18 cellular contexts compared by ENCODE assay signal in the genomic region with DNA sequence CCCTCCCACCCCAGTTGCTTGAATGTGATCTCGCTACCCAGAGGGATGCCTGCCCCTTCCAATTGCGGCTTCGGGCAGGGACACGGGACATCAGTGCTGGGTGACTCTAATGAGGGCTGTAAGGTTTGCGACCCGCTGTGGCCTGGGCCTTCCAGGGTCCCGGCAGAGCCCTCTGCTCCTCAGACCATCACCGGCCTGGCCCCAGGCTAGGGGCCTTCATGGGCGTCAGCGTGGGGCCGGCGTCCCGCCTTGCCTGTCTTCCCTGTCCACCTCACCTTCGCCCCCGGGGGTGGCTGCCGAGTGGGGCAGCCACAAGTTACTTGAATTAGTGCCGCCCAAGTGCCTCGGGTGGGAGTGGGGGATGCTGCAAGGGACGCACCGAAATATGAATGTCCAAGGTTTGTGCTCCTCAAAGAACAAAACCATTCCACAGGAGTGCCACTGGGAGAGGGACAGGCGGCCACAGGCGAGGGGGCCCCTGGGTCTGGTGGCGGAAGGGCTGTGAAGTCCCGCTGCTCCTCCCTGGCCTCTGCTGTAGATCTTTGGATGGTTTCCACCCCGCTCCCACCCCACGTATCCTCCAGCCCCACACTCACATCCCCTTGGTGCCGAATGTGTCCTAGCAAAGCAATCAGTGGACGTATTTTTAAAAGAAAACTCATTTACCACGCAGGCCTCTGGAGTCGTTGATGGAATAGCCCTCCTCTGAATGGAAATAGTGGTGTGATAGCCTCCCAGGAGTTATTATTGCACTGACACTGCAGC.
DNase-seq lines count a peak whose midpoint lies in the region; TF ChIP-seq lines count a peak whose summit lies in the region.
"Had no signal": no experiment of that assay in that cellular context is flagged by ENCODE, and none has a peak within 500 bp of the region (broad histone marks: within the 10 kb centered on the region; RNA-seq: fewer than 3 reads in every experiment).

No MANE protein-coding gene starts in this region.

- peaks cover 4% of the 10 kb centered on the region for H3K4me1 ChIP-seq in adipocyte (ENCODE audit: control insufficient read depth, insufficient read depth, low read length)
- H3K4me1 ChIP-seq in smooth muscle cell (ENCODE audit: low read depth), result no peaks in the 10 kb centered on the region
- H3K4me1 ChIP-seq: Caco-2, gastrocnemius medialis, SJSA1 had no signal

- H3K4me3 ChIP-seq in H7 (ENCODE audit: insufficient read depth, low read depth, low read length) (no peak overlapping the region), adipocyte (ENCODE audit: low read length) (peak overlapping the region; percentile 74), smooth muscle cell (no peak overlapping the region)
- H3K4me3 ChIP-seq: SJSA1 had no signal

- no peaks in the 10 kb centered on the region for H3K9me3 ChIP-seq in adipocyte (ENCODE audit: control insufficient read depth, low read length)
- no peaks in the 10 kb centered on the region for H3K9me3 ChIP-seq in smooth muscle cell (replicated peaks; ENCODE audit: low read depth)
- H3K9me3 ChIP-seq: Caco-2, esophagus squamous epithelium, gastrocnemius medialis, right atrium auricular region, SJSA1 had no signal

- DNase-seq in H7 (peak; percentile 72), adipocyte (ENCODE audit: low read depth) (no peak), islet precursor cell (peak; percentile 48), smooth muscle cell (lab: John Stamatoyannopoulos, UW; ENCODE audit: unreplicated experiment) (no peak), HCEC 1CT (no peak), kidney tubule cell (ENCODE audit: low spot score) (no peak), inferior parietal cortex (ENCODE audit: extremely low spot score) (no peak)
- DNase-seq: activated B cell treated with CpG ODN at 0.5 μM for 24 hours; central memory CD4-positive, alpha-beta T cell; DMS79; esophagus squamous epithelium; gastrocnemius medialis; NCI-H1694; NCI-H446 treated with DMSO at 0.1 percent for 48 hours; T-cell had no signal

- H3K36me3 ChIP-seq in H7 (replicated peaks; ENCODE audit: control insufficient read depth, insufficient read depth, low read length) (no peaks in the 10 kb centered on the region), adipocyte (ENCODE audit: control insufficient read depth, insufficient read depth, low read length, severe bottlenecking) (no peaks in the 10 kb centered on the region), smooth muscle cell (ENCODE audit: low read depth) (no peaks in the 10 kb centered on the region)
- H3K36me3 ChIP-seq: esophagus squamous epithelium, gastrocnemius medialis, right atrium auricular region, SJSA1 had no signal

- no peaks in the 10 kb centered on the region for H3K79me2 ChIP-seq in smooth muscle cell (ENCODE audit: low read depth)

- H3K4me2 ChIP-seq in smooth muscle cell, result peak overlapping the region; percentile 81

- H3K9ac ChIP-seq in adipocyte (ENCODE audit: low read length), result peak overlapping the region; percentile 47
- no peak overlapping the region for H3K9ac ChIP-seq in smooth muscle cell (ENCODE audit: low read depth)

- H3K27ac ChIP-seq in smooth muscle cell (ENCODE audit: low read depth), result no peak overlapping the region
- H3K27ac ChIP-seq: esophagus squamous epithelium, gastrocnemius medialis, right atrium auricular region, SJSA1 had no signal

- H2AFZ ChIP-seq in smooth muscle cell (ENCODE audit: low read depth), result no peak overlapping the region

- H4K20me1 ChIP-seq in smooth muscle cell (ENCODE audit: low read depth), result no peaks in the 10 kb centered on the region

- TF ChIP-seq CTCF in smooth muscle cell (IDR thresholded peaks at IDR 0.05; ENCODE audit: borderline replicate concordance, insufficient read depth, poor library complexity, severe bottlenecking), result no peak

- H3K27me3 ChIP-seq in H7 (ENCODE audit: control insufficient read depth, insufficient read depth, low read length), result peaks cover 11% of the 10 kb centered on the region
- peaks cover 47% of the 10 kb centered on the region for H3K27me3 ChIP-seq in adipocyte (replicated peaks; ENCODE audit: control insufficient read depth, insufficient read depth, low read length)
- peaks cover 30% of the 10 kb centered on the region for H3K27me3 ChIP-seq in smooth muscle cell (ENCODE audit: low read depth)
- H3K27me3 ChIP-seq: right atrium auricular region, SJSA1 had no signal

- 86% methylated on average over 30 of the region's 30 CpGs for WGBS in smooth muscle cell (ENCODE audit: low lambda C conversion rate)

- no peaks in the 10 kb centered on the region for H3F3A ChIP-seq in smooth muscle cell (ENCODE audit: low read depth)

Comparison
In these comparisons a context has a peak if more than half of its experiments do, and no peak if none do; other contexts are left out.
1. DNase-seq: peak in H7 (single experiment) and islet precursor cell (single experiment); none in adipocyte (single experiment), smooth muscle cell (single experiment), HCEC 1CT (single experiment), kidney tubule cell (single experiment) and inferior parietal cortex (single experiment).